In the genomic region with DNA sequence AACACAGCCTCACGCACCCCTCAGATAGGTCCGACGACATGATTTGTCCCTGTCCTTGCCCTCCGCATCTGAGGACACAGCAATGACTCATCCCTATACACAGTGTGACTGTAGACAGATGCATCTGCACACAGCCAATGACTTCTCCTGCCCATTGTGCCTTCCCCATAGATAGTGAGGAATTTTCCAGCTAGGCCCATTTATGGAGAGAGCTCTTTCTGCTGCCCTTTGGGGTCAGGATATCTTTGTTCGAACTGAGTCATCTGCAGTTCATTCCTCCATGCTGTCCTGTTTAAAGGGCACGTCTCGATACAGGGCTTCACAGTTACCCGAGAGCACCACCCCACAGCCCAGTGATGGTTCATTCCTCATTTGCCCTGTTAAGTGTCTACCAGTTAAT, we compare ENCODE assay signal across 1 cellular context.
TF ChIP-seq lines count a peak whose summit lies in the region.

No MANE protein-coding gene starts in this region.

TF ChIP-seq in HepG2, 621 proteins besides CTCF, POLR2A, EP300 and RAD21 (continued from another document):
- TF ChIP-seq, protein P1, sequence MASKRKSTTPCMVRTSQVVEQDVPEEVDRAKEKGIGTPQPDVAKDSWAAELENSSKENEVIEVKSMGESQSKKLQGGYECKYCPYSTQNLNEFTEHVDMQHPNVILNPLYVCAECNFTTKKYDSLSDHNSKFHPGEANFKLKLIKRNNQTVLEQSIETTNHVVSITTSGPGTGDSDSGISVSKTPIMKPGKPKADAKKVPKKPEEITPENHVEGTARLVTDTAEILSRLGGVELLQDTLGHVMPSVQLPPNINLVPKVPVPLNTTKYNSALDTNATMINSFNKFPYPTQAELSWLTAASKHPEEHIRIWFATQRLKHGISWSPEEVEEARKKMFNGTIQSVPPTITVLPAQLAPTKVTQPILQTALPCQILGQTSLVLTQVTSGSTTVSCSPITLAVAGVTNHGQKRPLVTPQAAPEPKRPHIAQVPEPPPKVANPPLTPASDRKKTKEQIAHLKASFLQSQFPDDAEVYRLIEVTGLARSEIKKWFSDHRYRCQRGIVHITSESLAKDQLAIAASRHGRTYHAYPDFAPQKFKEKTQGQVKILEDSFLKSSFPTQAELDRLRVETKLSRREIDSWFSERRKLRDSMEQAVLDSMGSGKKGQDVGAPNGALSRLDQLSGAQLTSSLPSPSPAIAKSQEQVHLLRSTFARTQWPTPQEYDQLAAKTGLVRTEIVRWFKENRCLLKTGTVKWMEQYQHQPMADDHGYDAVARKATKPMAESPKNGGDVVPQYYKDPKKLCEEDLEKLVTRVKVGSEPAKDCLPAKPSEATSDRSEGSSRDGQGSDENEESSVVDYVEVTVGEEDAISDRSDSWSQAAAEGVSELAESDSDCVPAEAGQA (IDR thresholded peaks at IDR 0.05; ENCODE audit: low read depth) = no peak
- TF ChIP-seq, protein P1 (CRISPR knock-in tag; IDR thresholded peaks at IDR 0.05; ENCODE audit: borderline replicate concordance) = no peak
- TF ChIP-seq, protein P2, sequence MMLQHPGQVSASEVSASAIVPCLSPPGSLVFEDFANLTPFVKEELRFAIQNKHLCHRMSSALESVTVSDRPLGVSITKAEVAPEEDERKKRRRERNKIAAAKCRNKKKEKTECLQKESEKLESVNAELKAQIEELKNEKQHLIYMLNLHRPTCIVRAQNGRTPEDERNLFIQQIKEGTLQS (CRISPR knock-in tag; IDR thresholded peaks at IDR 0.05) = no peak
- peak; percentile 86 for TF ChIP-seq FOSL2 (CRISPR knock-in tag; IDR thresholded peaks at IDR 0.05)
- TF ChIP-seq ZNF20 (CRISPR knock-in tag; IDR thresholded peaks at IDR 0.05) = no peak
- no peak for TF ChIP-seq MED8 (CRISPR knock-in tag; IDR thresholded peaks at IDR 0.05; ENCODE audit: insufficient replicate concordance)
- TF ChIP-seq TGIF2 (CRISPR knock-in tag; IDR thresholded peaks at IDR 0.05) = no peak
- 0 out of 2 replicates have a peak, but pooled peaks have one; percentile 42 for TF ChIP-seq SRF (IDR thresholded peaks at IDR 0.05; ENCODE audit: low read depth, low read length)
- no peak for TF ChIP-seq GTF2F1 (IDR thresholded peaks at IDR 0.05; ENCODE audit: low read length)
- TF ChIP-seq, protein P3, sequence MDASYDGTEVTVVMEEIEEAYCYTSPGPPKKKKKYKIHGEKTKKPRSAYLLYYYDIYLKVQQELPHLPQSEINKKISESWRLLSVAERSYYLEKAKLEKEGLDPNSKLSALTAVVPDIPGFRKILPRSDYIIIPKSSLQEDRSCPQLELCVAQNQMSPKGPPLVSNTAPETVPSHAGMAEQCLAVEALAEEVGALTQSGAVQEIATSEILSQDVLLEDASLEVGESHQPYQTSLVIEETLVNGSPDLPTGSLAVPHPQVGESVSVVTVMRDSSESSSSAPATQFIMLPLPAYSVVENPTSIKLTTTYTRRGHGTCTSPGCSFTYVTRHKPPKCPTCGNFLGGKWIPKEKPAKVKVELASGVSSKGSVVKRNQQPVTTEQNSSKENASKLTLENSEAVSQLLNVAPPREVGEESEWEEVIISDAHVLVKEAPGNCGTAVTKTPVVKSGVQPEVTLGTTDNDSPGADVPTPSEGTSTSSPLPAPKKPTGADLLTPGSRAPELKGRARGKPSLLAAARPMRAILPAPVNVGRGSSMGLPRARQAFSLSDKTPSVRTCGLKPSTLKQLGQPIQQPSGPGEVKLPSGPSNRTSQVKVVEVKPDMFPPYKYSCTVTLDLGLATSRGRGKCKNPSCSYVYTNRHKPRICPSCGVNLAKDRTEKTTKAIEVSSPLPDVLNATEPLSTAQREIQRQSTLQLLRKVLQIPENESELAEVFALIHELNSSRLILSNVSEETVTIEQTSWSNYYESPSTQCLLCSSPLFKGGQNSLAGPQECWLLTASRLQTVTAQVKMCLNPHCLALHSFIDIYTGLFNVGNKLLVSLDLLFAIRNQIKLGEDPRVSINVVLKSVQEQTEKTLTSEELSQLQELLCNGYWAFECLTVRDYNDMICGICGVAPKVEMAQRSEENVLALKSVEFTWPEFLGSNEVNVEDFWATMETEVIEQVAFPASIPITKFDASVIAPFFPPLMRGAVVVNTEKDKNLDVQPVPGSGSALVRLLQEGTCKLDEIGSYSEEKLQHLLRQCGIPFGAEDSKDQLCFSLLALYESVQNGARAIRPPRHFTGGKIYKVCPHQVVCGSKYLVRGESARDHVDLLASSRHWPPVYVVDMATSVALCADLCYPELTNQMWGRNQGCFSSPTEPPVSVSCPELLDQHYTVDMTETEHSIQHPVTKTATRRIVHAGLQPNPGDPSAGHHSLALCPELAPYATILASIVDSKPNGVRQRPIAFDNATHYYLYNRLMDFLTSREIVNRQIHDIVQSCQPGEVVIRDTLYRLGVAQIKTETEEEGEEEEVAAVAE (CRISPR knock-in tag; IDR thresholded peaks at IDR 0.05; ENCODE audit: borderline replicate concordance) = no peak
- 0 out of 2 replicates have a peak, but pooled peaks have one; percentile 29 for TF ChIP-seq JUND (CRISPR knock-in tag; IDR thresholded peaks at IDR 0.05)
- TF ChIP-seq, protein P4, sequence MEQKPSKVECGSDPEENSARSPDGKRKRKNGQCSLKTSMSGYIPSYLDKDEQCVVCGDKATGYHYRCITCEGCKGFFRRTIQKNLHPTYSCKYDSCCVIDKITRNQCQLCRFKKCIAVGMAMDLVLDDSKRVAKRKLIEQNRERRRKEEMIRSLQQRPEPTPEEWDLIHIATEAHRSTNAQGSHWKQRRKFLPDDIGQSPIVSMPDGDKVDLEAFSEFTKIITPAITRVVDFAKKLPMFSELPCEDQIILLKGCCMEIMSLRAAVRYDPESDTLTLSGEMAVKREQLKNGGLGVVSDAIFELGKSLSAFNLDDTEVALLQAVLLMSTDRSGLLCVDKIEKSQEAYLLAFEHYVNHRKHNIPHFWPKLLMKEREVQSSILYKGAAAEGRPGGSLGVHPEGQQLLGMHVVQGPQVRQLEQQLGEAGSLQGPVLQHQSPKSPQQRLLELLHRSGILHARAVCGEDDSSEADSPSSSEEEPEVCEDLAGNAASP (CRISPR knock-in tag; IDR thresholded peaks at IDR 0.05; ENCODE audit: borderline replicate concordance) = peak; percentile 52; the same call in 1 of the 2 replicates
- TF ChIP-seq, protein P5, sequence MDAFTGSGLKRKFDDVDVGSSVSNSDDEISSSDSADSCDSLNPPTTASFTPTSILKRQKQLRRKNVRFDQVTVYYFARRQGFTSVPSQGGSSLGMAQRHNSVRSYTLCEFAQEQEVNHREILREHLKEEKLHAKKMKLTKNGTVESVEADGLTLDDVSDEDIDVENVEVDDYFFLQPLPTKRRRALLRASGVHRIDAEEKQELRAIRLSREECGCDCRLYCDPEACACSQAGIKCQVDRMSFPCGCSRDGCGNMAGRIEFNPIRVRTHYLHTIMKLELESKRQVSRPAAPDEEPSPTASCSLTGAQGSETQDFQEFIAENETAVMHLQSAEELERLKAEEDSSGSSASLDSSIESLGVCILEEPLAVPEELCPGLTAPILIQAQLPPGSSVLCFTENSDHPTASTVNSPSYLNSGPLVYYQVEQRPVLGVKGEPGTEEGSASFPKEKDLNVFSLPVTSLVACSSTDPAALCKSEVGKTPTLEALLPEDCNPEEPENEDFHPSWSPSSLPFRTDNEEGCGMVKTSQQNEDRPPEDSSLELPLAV (CRISPR knock-in tag; conservative IDR thresholded peaks at IDR 0.05; ENCODE audit: low read depth) = no peak
